8 cellular contexts compared by ENCODE assay signal in genomic region chr11:134223836-134224709, GRCh38. TPM values are rescaled to one million over a fixed set of nuclear protein-coding genes. Genes with fewer than 3 reads are reported as not detected.
DNase-seq lines count a peak whose midpoint lies in the region; ATAC-seq and TF ChIP-seq lines count a peak whose summit lies in the region.

Gene NCAPD3 (minus strand): TSS chr11:134223967. CDS start chr11:134223926, 41 bp downstream.
Gene VPS26B (plus strand): TSS chr11:134224671. CDS start chr11:134225123, 452 bp downstream.

- H3K36me3 ChIP-seq in DOHH2 (ENCODE audit: control insufficient read depth, low read length) (peaks cover 41% of the 10 kb centered on the region), GM23338 (ENCODE audit: insufficient read depth) (peaks cover 15% of the 10 kb centered on the region; the same call in 1 of the 2 replicates)
- peaks cover 0 to 13% (median 3%) of the 10 kb centered on the region in 3 experiments for H3K36me3 ChIP-seq in naive thymus-derived CD4-positive, alpha-beta T cell (ENCODE audit: control insufficient read depth in 2 of 3, insufficient read depth in 3 of 3, low read length in 3 of 3)

- CTCF ChIA-PET in naive thymus-derived CD4-positive, alpha-beta T cell (lab: Charles Lee) = interaction anchor here (0.9 to 1.7 kb wide), 5 partner anchors 10 to 53 kb away, joined by 3 to 7 read pairs (median 3); partner anchors contain the start of genes ACAD8, GLB1L3 and THYN1

- TF ChIP-seq CTCF in DOHH2 (IDR thresholded peaks at IDR 0.05; ENCODE audit: low read depth, low read length, poor library complexity, severe bottlenecking) (no peak), GM23338 (conservative IDR thresholded peaks at IDR 0.05; ENCODE audit: low read depth in 2 of 2) (no peak)

- H3K9me3 Mint-ChIP-seq in GM23338 = no peaks in the 10 kb centered on the region
- H3K9me3 Mint-ChIP-seq in naive thymus-derived CD4-positive, alpha-beta T cell = peaks cover 0 to 5% (median 0%) of the 10 kb centered on the region in 11 donors
- H3K9me3 Mint-ChIP-seq in stimulated activated naive B cell treated with anti-CD40 and anti-IgM and Interleukin-4, amounts not matched to agents 10 μg/mL and 1 μg/mL and 100 μg/mL, for 72 hours = no peaks in the 10 kb centered on the region

- H3K79me2 ChIP-seq in DOHH2 (ENCODE audit: control insufficient read depth, low read length) = peaks cover 42% of the 10 kb centered on the region
- H3K79me2 ChIP-seq in GM23338 (replicated peaks; ENCODE audit: insufficient read depth) = peaks cover 69% of the 10 kb centered on the region

- H3K4me2 ChIP-seq in DOHH2 (ENCODE audit: low read length) (peak within 1 kb of the TSS; percentile 89), GM23338 (peak within 1 kb of the TSS; percentile 100)

- H3K4me3 ChIP-seq in DOHH2 (ENCODE audit: low read length) = peak within 1 kb of the TSS; percentile 90
- H3K4me3 ChIP-seq in GM23338 = peak within 1 kb of the TSS; percentile 90
- peak within 1 kb of the TSS; percentile 94 for H3K4me3 ChIP-seq in naive thymus-derived CD4-positive, alpha-beta T cell (ENCODE audit: low read length)

- H4K20me1 ChIP-seq in DOHH2 (ENCODE audit: control insufficient read depth, insufficient read depth, low read depth, low read length) (peaks cover 52% of the 10 kb centered on the region), GM23338 (replicated peaks; ENCODE audit: insufficient read depth) (peaks cover 35% of the 10 kb centered on the region)

- peaks cover 12% of the 10 kb centered on the region for H3K27me3 Mint-ChIP-seq in GM23338 (ENCODE audit: insufficient read depth, low read depth, poor library complexity)
- H3K27me3 Mint-ChIP-seq in naive thymus-derived CD4-positive, alpha-beta T cell = peaks cover 0 to 4% (median 0%) of the 10 kb centered on the region in 5 donors
- peaks cover 14 to 23% of the 10 kb centered on the region in 2 donors for H3K27me3 Mint-ChIP-seq in stimulated activated naive B cell treated with anti-CD40 and anti-IgM and Interleukin-4, amounts not matched to agents 10 μg/mL and 1 μg/mL and 100 μg/mL, for 72 hours

- H3F3A ChIP-seq in DOHH2 (ENCODE audit: control insufficient read depth, insufficient read depth) = peaks cover 3% of the 10 kb centered on the region; the same call in 1 of the 2 replicates
- H3F3A ChIP-seq in GM23338 (replicated peaks; ENCODE audit: low read depth) = 0 out of 2 replicates have a peak, but pooled peaks cover 2% of the 10 kb centered on the region

- peaks cover 24% of the 10 kb centered on the region for H3K4me1 Mint-ChIP-seq in GM23338
- peaks cover 38 to 64% (median 55%) of the 10 kb centered on the region in 7 donors for H3K4me1 Mint-ChIP-seq in naive thymus-derived CD4-positive, alpha-beta T cell
- H3K4me1 Mint-ChIP-seq in stimulated activated naive B cell treated with anti-CD40 and anti-IgM and Interleukin-4, amounts not matched to agents 10 μg/mL and 1 μg/mL and 100 μg/mL, for 72 hours = peaks cover 28 to 58% of the 10 kb centered on the region in 2 donors

- peaks cover 15% of the 10 kb centered on the region for H3K36me3 Mint-ChIP-seq in GM23338 (ENCODE audit: low read depth)
- peaks cover 3 to 20% (median 5%) of the 10 kb centered on the region in 5 donors for H3K36me3 Mint-ChIP-seq in naive thymus-derived CD4-positive, alpha-beta T cell
- H3K36me3 Mint-ChIP-seq in stimulated activated naive B cell treated with anti-CD40 and anti-IgM and Interleukin-4, amounts not matched to agents 10 μg/mL and 1 μg/mL and 100 μg/mL, for 72 hours = peaks cover 11 to 19% of the 10 kb centered on the region in 2 donors

- peak within 1 kb of the TSS; percentile 66 for H3K27ac Mint-ChIP-seq in GM23338
- peak within 1 kb of the TSS; percentile 98 to 99 (median 99) for H3K27ac Mint-ChIP-seq in naive thymus-derived CD4-positive, alpha-beta T cell
- peak within 1 kb of the TSS; percentile 99 for H3K27ac Mint-ChIP-seq in stimulated activated naive B cell treated with anti-CD40 and anti-IgM and Interleukin-4, amounts not matched to agents 10 μg/mL and 1 μg/mL and 100 μg/mL, for 72 hours

- ATAC-seq in GM23338 = peak; percentile 88
- ATAC-seq in naive thymus-derived CD4-positive, alpha-beta T cell = peak; percentile 89
- ATAC-seq in stimulated activated naive B cell treated with anti-CD40 and anti-IgM and Interleukin-4, amounts not matched to agents 10 μg/mL and 1 μg/mL and 100 μg/mL, for 72 hours (replicated peaks) = peak; percentile 82 to 85

- H3K4me3 Mint-ChIP-seq in GM23338 = peak within 1 kb of the TSS; percentile 94
- H3K4me3 Mint-ChIP-seq in naive thymus-derived CD4-positive, alpha-beta T cell = peak within 1 kb of the TSS; percentile 95 to 98 (median 97)
- H3K4me3 Mint-ChIP-seq in stimulated activated naive B cell treated with anti-CD40 and anti-IgM and Interleukin-4, amounts not matched to agents 10 μg/mL and 1 μg/mL and 100 μg/mL, for 72 hours = peak within 1 kb of the TSS; percentile 81 to 93

- H3K27me3 ChIP-seq in DOHH2 (ENCODE audit: control insufficient read depth, low read length) = peaks cover 34% of the 10 kb centered on the region
- peaks cover 13% of the 10 kb centered on the region; the same call in 1 of the 2 replicates for H3K27me3 ChIP-seq in GM23338 (ENCODE audit: insufficient read depth)
- H3K27me3 ChIP-seq in naive thymus-derived CD4-positive, alpha-beta T cell (ENCODE audit: control insufficient read depth in 2 of 2, insufficient read depth in 2 of 2, low read length in 2 of 2) = no peaks in the 10 kb centered on the region

- peak within 1 kb of the TSS; percentile 99 for H2AFZ ChIP-seq in GM23338

- POLR2A ChIA-PET in naive thymus-derived CD4-positive, alpha-beta T cell (lab: Charles Lee) = interaction anchor here (0.6 to 7.4 kb wide), 18 partner anchors 10 to 279 kb away, joined by 3 to 111 read pairs (median 5); partner anchors contain the start of genes ACAD8, GLB1L2, GLB1L3 and THYN1

- H3K4me1 ChIP-seq in DOHH2 (ENCODE audit: control insufficient read depth, low read length) (peaks cover 47% of the 10 kb centered on the region), GM23338 (ENCODE audit: insufficient read depth) (peaks cover 17% of the 10 kb centered on the region)
- H3K4me1 ChIP-seq in naive thymus-derived CD4-positive, alpha-beta T cell (ENCODE audit: control insufficient read depth in 2 of 2, insufficient read depth in 2 of 2, low read length in 2 of 2) = peaks cover 41 to 43% of the 10 kb centered on the region in 2 donors

- H3K27ac ChIP-seq in DOHH2 (ENCODE audit: low read depth, low read length) (peak within 1 kb of the TSS; percentile 78), GM23338 (ENCODE audit: low read depth) (no peak within 1 kb of the TSS)
- peak within 1 kb of the TSS; percentile 92 for H3K27ac ChIP-seq in naive thymus-derived CD4-positive, alpha-beta T cell (ENCODE audit: low read depth, low read length)

- peak; percentile 99 for DNase-seq in GM23338 (ENCODE audit: low spot score)
- peak; percentile 93 for DNase-seq in LHCN-M2 (ENCODE audit: low read depth)
- DNase-seq in RPMI8226 = peak; percentile 95
- peak; percentile 92 to 93 for DNase-seq in activated T-helper 1 cell treated with anti-CD3 and anti-CD28 coated beads, Interleukin-2, amount 50 U/mL, for 16 hours (ENCODE audit: low read depth in 1 of 2, low spot score in 1 of 2)
- DNase-seq in fibroblast of gingiva (ENCODE audit: low read depth) = peak; percentile 94
- DNase-seq in naive thymus-derived CD4-positive, alpha-beta T cell = peak; percentile 91 to 96 (median 94)
- DNase-seq in stimulated activated naive B cell treated with anti-CD40 and anti-IgM and Interleukin-4, amounts not matched to agents 10 μg/mL and 1 μg/mL and 100 μg/mL, for 72 hours = peak; percentile 93

- no peaks in the 10 kb centered on the region for H3K9me3 ChIP-seq in DOHH2 (ENCODE audit: control insufficient read depth, insufficient read depth, low read length)
- H3K9me3 ChIP-seq in naive thymus-derived CD4-positive, alpha-beta T cell (ENCODE audit: control insufficient read depth in 2 of 3, low read length in 3 of 3) = no peaks in the 10 kb centered on the region

- H3K9me2 ChIP-seq in DOHH2 (replicated peaks; ENCODE audit: control insufficient read depth, low read length) (no peaks in the 10 kb centered on the region), GM23338 (ENCODE audit: insufficient read depth) (no peaks in the 10 kb centered on the region)

- intact Hi-C loops in naive thymus-derived CD4-positive, alpha-beta T cell (cut with micrococcal nuclease) = loop anchor here (1.0 to 10.0 kb wide), 12 partner anchors 16 to 279 kb away; partner anchors contain the start of genes ACAD8 (in 2 of the 2), GLB1L2 (in 2 of the 2), THYN1 (in 2 of the 2) and GLB1L3 (in 1 of the 2)

TF ChIP-seq in GM23338, 12 proteins besides CTCF, POLR2A, EP300 and RAD21:
- TF ChIP-seq POLR2AphosphoS5 (IDR thresholded peaks at IDR 0.05; ENCODE audit: low read depth) (peak; percentile 92), NANOG (IDR thresholded peaks at IDR 0.05; ENCODE audit: borderline replicate concordance) (0 out of 2 replicates have a peak, but pooled peaks have one; percentile 13), EZH2phosphoT487 (IDR thresholded peaks at IDR 0.05; ENCODE audit: unreplicated experiment) (no peak)

RNA-seq across cellular contexts. Expression of gene NCAPD3, which starts in this region (rescaled TPM):
- total RNA-seq in GM23338 (2014; rRNA removed; shearing (Covaris generic)) = 48.9 and 49.8 TPM in 2 replicates
- 32.1 and 37.1 TPM in 2 replicates for polyA plus RNA-seq in GM23338 (2016; fragmentation: Nextera tagmentation; extraction: Ambion mirVana)
- 30.6 and 38.9 TPM in 2 replicates for total RNA-seq in LHCN-M2 (2014; rRNA removed)
- 14.9 TPM for polyA plus RNA-seq in LHCN-M2 (2012)
- total RNA-seq in naive thymus-derived CD4-positive, alpha-beta T cell = 10 to 100 TPM; 31.5 to 90.9 (median 40.3) TPM
- polyA plus RNA-seq in naive thymus-derived CD4-positive, alpha-beta T cell = 10 to 100 TPM; 16.3 to 18.7 TPM

RNA-seq across cellular contexts. Expression of gene VPS26B, which starts in this region (rescaled TPM):
- 29.1 and 30.3 TPM in 2 replicates for total RNA-seq in GM23338 (2014; rRNA removed; shearing (Covaris generic))
- 9.2 and 10.1 TPM in 2 replicates for polyA plus RNA-seq in GM23338 (2016; fragmentation: Nextera tagmentation; extraction: Ambion mirVana)
- 35.8 and 39.6 TPM in 2 replicates for total RNA-seq in LHCN-M2 (2014; rRNA removed)
- 35.2 TPM for polyA plus RNA-seq in LHCN-M2 (2012)
- total RNA-seq in naive thymus-derived CD4-positive, alpha-beta T cell = 10 to 100 TPM; 50.9 to 69.2 (median 61.8) TPM
- 10 to 100 TPM; 42.6 to 59.1 TPM for polyA plus RNA-seq in naive thymus-derived CD4-positive, alpha-beta T cell
